In genomic region chr17:8818654-8819330, GRCh38 we compare ENCODE assay signal across 18 cellular contexts. TPM values are rescaled to one million over a fixed set of nuclear protein-coding genes. Genes with fewer than 3 reads are reported as not detected.
DNase-seq lines count a peak whose midpoint lies in the region; ATAC-seq, FAIRE-seq and TF ChIP-seq lines count a peak whose summit lies in the region.
"Had no signal": no experiment of that assay in that cellular context is flagged by ENCODE, and none has a peak within 500 bp of the region (broad histone marks: within the 10 kb centered on the region; RNA-seq: fewer than 3 reads in every experiment).

No MANE protein-coding gene starts in this region.

- ATAC-seq in pancreas (no peak), HG03439 (IDR thresholded peaks at IDR 0.05; ENCODE audit: unreplicated experiment) (no peak)

- intact Hi-C loops in kidney (cut with DNase I) = no loop called here
- intact Hi-C loops in pancreas (cut with DNase I) = no loop called here

- H3K36me3 Mint-ChIP-seq in osteocyte (ENCODE audit: unreplicated experiment) = no peaks in the 10 kb centered on the region

- H3K9me3 Mint-ChIP-seq in osteocyte (ENCODE audit: unreplicated experiment) = peaks cover under 1% of the 10 kb centered on the region

- FAIRE-seq in bronchial epithelial cell (lab: Jason Lieb, UNC) = peak; percentile 28
- no peak for FAIRE-seq in kidney (lab: Jason Lieb, UNC)
- no peak for FAIRE-seq in pancreas (lab: Jason Lieb, UNC)
- FAIRE-seq: D721Med had no signal

- no peak overlapping the region for H3K4me3 Mint-ChIP-seq in osteocyte (ENCODE audit: unreplicated experiment)

- no peak overlapping the region for H3K9ac ChIP-seq in kidney (ENCODE audit: low read length in 2 of 2)
- H3K9ac ChIP-seq: BLaER1 treated with 17β-estradiol and CSF1 and Interleukin-3, amounts not matched to agents 10 nM and 100 nM had no signal

- H3K27me3 ChIP-seq in bronchial epithelial cell (ENCODE audit: control insufficient read depth, insufficient read depth, low read length) (no peaks in the 10 kb centered on the region), pancreas (no peaks in the 10 kb centered on the region)
- H3K27me3 ChIP-seq: BLaER1 treated with 17β-estradiol and CSF1 and Interleukin-3, amounts not matched to agents 10 nM and 100 nM had no signal

- H3K36me3 ChIP-seq in bronchial epithelial cell (ENCODE audit: control insufficient read depth, insufficient read depth, low read length) (no peaks in the 10 kb centered on the region), kidney (ENCODE audit: control insufficient read depth in 1 of 2, insufficient read depth in 2 of 2, low read length in 2 of 2) (no peaks in the 10 kb centered on the region), pancreas (no peaks in the 10 kb centered on the region)

- TF ChIP-seq CTCF in bronchial epithelial cell (IDR thresholded peaks at IDR 0.05; ENCODE audit: insufficient read depth, low read length, severe bottlenecking) (no peak), osteocyte (IDR thresholded peaks at IDR 0.05) (no peak), kidney (IDR thresholded peaks at IDR 0.05; ENCODE audit: borderline replicate concordance, extremely low read depth, insufficient read depth) (no peak), pancreas (IDR thresholded peaks at IDR 0.05) (no peak)

- no peaks in the 10 kb centered on the region for H3K4me1 ChIP-seq in kidney (ENCODE audit: control insufficient read depth in 1 of 2, insufficient read depth in 1 of 2, low read depth in 1 of 2, low read length in 2 of 2)
- no peaks in the 10 kb centered on the region for H3K4me1 ChIP-seq in pancreas
- H3K4me1 ChIP-seq: BLaER1 treated with 17β-estradiol and CSF1 and Interleukin-3, amounts not matched to agents 10 nM and 100 nM had no signal

- H3K9me3 ChIP-seq in kidney (ENCODE audit: control insufficient read depth in 1 of 2, low read length in 2 of 2) = peaks cover 0 to under 1% of the 10 kb centered on the region in 2 donors
- no peaks in the 10 kb centered on the region for H3K9me3 ChIP-seq in pancreas

- H3K27me3 Mint-ChIP-seq in osteocyte (ENCODE audit: unreplicated experiment) = peaks cover 45% of the 10 kb centered on the region

- H3K4me1 Mint-ChIP-seq in osteocyte (ENCODE audit: unreplicated experiment) = no peaks in the 10 kb centered on the region

- no peak overlapping the region for H3K27ac ChIP-seq in kidney (ENCODE audit: low read depth in 2 of 2, low read length in 2 of 2)
- no peak overlapping the region for H3K27ac ChIP-seq in pancreas
- H3K27ac ChIP-seq: BLaER1 treated with 17β-estradiol and CSF1 and Interleukin-3, amounts not matched to agents 10 nM and 100 nM had no signal

- H3K27ac Mint-ChIP-seq in osteocyte (ENCODE audit: unreplicated experiment) = no peak overlapping the region

- 31 to 40% methylated on average over 3 of the region's 3 CpGs for WGBS in pancreas, 2 donors

- DNase-seq in activated CD8-positive, alpha-beta memory T cell treated with anti-CD3 and anti-CD28 coated beads, Interleukin-2, amount 50 U/mL, for 48 hours = peak; percentile 40
- no peak for DNase-seq in activated CD8-positive, alpha-beta memory T cell treated with anti-CD3 and anti-CD28 coated beads, Interleukin-2, amount 50 U/mL, for 4 hours
- DNase-seq in bronchial epithelial cell (ENCODE audit: low read depth) (no peak), osteocyte (ENCODE audit: extremely low spot score, unreplicated experiment) (peak; percentile 72), kidney (no peak), pancreas (no peak), NCI-H2196 (lab: John Stamatoyannopoulos, UW; ENCODE audit: unreplicated experiment) (no peak)
- DNase-seq: DMS79 treated with DMSO at 0.1 percent for 48 hours, HCEC 1CT, KBM-7, MV-4-11, NCI-H1694 treated with DMSO at 0.1 percent for 48 hours, NCI-H226, NCI-H524 had no signal

- H3K4me3 ChIP-seq in bronchial epithelial cell (ENCODE audit: low read depth, low read length) = no peak overlapping the region
- no peak overlapping the region for H3K4me3 ChIP-seq in kidney (ENCODE audit: low read length in 2 of 2)
- H3K4me3 ChIP-seq in pancreas = no peak overlapping the region
- H3K4me3 ChIP-seq: BLaER1 treated with 17β-estradiol and CSF1 and Interleukin-3, amounts not matched to agents 10 nM and 100 nM had no signal

RNA-seq across cellular contexts. Expression of gene MFSD6L, which starts 19.6 kb away (rescaled TPM):
- total RNA-seq in bronchial epithelial cell (0.13 TPM in 1 of 2 replicates, not detected in the other), osteocyte (not detected in 2 replicates), kidney (3.8 TPM), pancreas (1 to 10 TPM; 3.9 to 7.7 (median 4.8) TPM)
- polyA plus RNA-seq in kidney (ENCODE audit: insufficient read depth, low read depth, low replicate concordance) (3.1 TPM), pancreas (1 to 10 TPM; 3.3 to 3.4 TPM)
- total RNA-seq: A673 had no signal

RNA-seq across cellular contexts. Expression of gene PIK3R6, which starts 48.7 kb away (rescaled TPM):
- total RNA-seq in bronchial epithelial cell (not detected in 2 replicates), osteocyte (not detected in 2 replicates), kidney (2.3 TPM), pancreas (1 to 10 TPM in 1 of 6 donors, under 1 TPM in 3, not detected in 2; 0.16 to 1.1 (median 0.39) TPM)
- polyA plus RNA-seq in kidney (ENCODE audit: insufficient read depth, low read depth, low replicate concordance) (0.17 TPM), pancreas (under 1 TPM; 0.16 to 0.23 TPM)
- total RNA-seq: A673 had no signal

Comparison
In these comparisons a context has a peak if more than half of its experiments do, and no peak if none do; other contexts are left out.
1. DNase-seq: peak in activated CD8-positive, alpha-beta memory T cell treated with anti-CD3 and anti-CD28 coated beads, Interleukin-2, amount 50 U/mL, for 48 hours (single experiment) and osteocyte (single experiment); none in activated CD8-positive, alpha-beta memory T cell treated with anti-CD3 and anti-CD28 coated beads, Interleukin-2, amount 50 U/mL, for 4 hours (single experiment), bronchial epithelial cell (single experiment), kidney (single experiment), pancreas (0 of 6) and NCI-H2196 (single experiment).